ENCODE assay signal across 1 cellular context in genomic region chr22:45692549-45692948, GRCh38.
TF ChIP-seq lines count a peak whose summit lies in the region.

No MANE protein-coding gene starts in this region.

TF ChIP-seq in HCT116, 20 proteins besides CTCF, POLR2A, EP300 and RAD21 (continued from another document):
- no peak for TF ChIP-seq CBX3 (IDR thresholded peaks at IDR 0.05; ENCODE audit: low read depth)
- no peak for TF ChIP-seq SP1 (IDR thresholded peaks at IDR 0.05; ENCODE audit: low read depth)
TF ChIP-seq in HCT116: peak in this region for 0.
